ENCODE assay signal across 1 cellular context in genomic region chr4:74156521-74156920, GRCh38.
TF ChIP-seq lines count a peak whose summit lies in the region.

No MANE protein-coding gene starts in this region.

TF ChIP-seq in HepG2, 621 proteins besides CTCF, POLR2A, EP300 and RAD21:
- TF ChIP-seq SALL2 (CRISPR knock-in tag; IDR thresholded peaks at IDR 0.05) (no peak), ZBTB10 (CRISPR knock-in tag; IDR thresholded peaks at IDR 0.05; ENCODE audit: borderline replicate concordance) (no peak), CEBPZ (IDR thresholded peaks at IDR 0.05; ENCODE audit: low read length) (no peak), ZNF710 (CRISPR knock-in tag; IDR thresholded peaks at IDR 0.05; ENCODE audit: borderline replicate concordance) (no peak), TOPORS (CRISPR knock-in tag; IDR thresholded peaks at IDR 0.05) (no peak), CHD2 (IDR thresholded peaks at IDR 0.05; ENCODE audit: low read depth, low read length) (no peak), KLF9 (CRISPR knock-in tag; IDR thresholded peaks at IDR 0.05; ENCODE audit: low read depth) (no peak), U2AF2 (IDR thresholded peaks at IDR 0.05; ENCODE audit: low read depth, low read length) (no peak), RFXAP (CRISPR knock-in tag; IDR thresholded peaks at IDR 0.05; ENCODE audit: borderline replicate concordance) (no peak), PLSCR1 (CRISPR knock-in tag; IDR thresholded peaks at IDR 0.05; ENCODE audit: borderline replicate concordance) (no peak), TERF1 (CRISPR knock-in tag; IDR thresholded peaks at IDR 0.05) (no peak), STAT5B (CRISPR knock-in tag; IDR thresholded peaks at IDR 0.05) (no peak), SMC3 (IDR thresholded peaks at IDR 0.05; ENCODE audit: low read length) (no peak)
- TF ChIP-seq, protein P1, sequence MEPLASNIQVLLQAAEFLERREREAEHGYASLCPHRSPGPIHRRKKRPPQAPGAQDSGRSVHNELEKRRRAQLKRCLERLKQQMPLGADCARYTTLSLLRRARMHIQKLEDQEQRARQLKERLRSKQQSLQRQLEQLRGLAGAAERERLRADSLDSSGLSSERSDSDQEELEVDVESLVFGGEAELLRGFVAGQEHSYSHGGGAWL (CRISPR knock-in tag; IDR thresholded peaks at IDR 0.05) = no peak
TF ChIP-seq in HepG2: peak in this region for 0.
